19 cellular contexts compared by ENCODE assay signal in the genomic region with DNA sequence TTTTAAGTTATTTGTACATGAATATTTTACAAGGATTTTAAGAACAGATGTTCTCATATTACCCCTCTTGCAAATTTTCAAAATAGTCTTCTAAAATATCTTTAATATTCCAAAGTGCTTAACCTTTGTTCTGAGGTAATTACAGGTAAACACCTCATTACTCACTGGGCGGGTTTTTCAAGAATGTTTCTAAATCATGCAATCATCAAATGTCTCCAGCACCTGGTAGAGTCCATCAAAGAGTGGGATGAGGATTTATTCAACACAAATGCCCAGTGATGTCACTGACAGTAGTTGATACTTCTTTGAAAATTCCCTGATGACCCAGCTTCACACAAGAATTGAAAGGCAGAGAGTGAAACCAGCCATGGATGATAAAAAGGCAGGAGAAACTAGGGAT.
"Had no signal": no experiment of that assay in that cellular context is flagged by ENCODE, and none has a peak within 500 bp of the region (broad histone marks: within the 10 kb centered on the region; RNA-seq: fewer than 3 reads in every experiment).

No MANE protein-coding gene starts in this region.

- H3K27ac ChIP-seq: colonic mucosa, dorsolateral prefrontal cortex, neutrophil, ovary, prostate gland, testis had no signal

- ATAC-seq: effector memory CD8-positive, alpha-beta T cell; stimulated activated naive B cell treated with anti-CD40 and anti-IgM and Interleukin-4, amounts not matched to agents 10 μg/mL and 1 μg/mL and 100 μg/mL, for 72 hours; WTC11 had no signal

- H3K27me3 ChIP-seq: colonic mucosa, dorsolateral prefrontal cortex, heart left ventricle, ovary, testis had no signal

- DNase-seq: activated CD8-positive, alpha-beta memory T cell treated with anti-CD3 and anti-CD28 coated beads for 24 hours; activated CD8-positive, alpha-beta memory T cell treated with anti-CD3 and anti-CD28 coated beads, Interleukin-2, amount 50 U/mL, for 4 hours; activated naive CD4-positive, alpha-beta T cell treated with Interleukin-2 at 50 U/mL for 16 hours; activated naive CD8-positive, alpha-beta T cell treated with anti-CD3 and anti-CD28 coated beads for 36 hours; activated T-cell treated with anti-CD3 and anti-CD28 coated beads, Interleukin-2, amount 50 U/mL, for 24 hours; colonic mucosa; effector memory CD8-positive, alpha-beta T cell; heart left ventricle; left ventricle myocardium superior; ovary; stimulated activated CD4-positive, alpha-beta T cell treated with anti-CD3 and anti-CD28 coated beads, Interleukin-2, amount 100 ng/mL, for 48 hours; stimulated activated CD8-positive, alpha-beta memory T cell treated with anti-CD3 and anti-CD28 coated beads, Interleukin-4, amount 100 ng/mL, for 48 hours; stimulated activated naive B cell treated with anti-CD40 and anti-IgM and Interleukin-4, amounts not matched to agents 10 μg/mL and 1 μg/mL and 100 μg/mL, for 72 hours; T1000; testis had no signal

- H3K4me1 ChIP-seq: colonic mucosa, prostate gland, testis had no signal
